10 cellular contexts compared by ENCODE assay signal in genomic region chr3:101567528-101568317, GRCh38. TPM values are rescaled to one million over a fixed set of nuclear protein-coding genes. Genes with fewer than 3 reads are reported as not detected.
DNase-seq lines count a peak whose midpoint lies in the region; ATAC-seq and TF ChIP-seq lines count a peak whose summit lies in the region.
"Had no signal": no experiment of that assay in that cellular context is flagged by ENCODE, and none has a peak within 500 bp of the region (broad histone marks: within the 10 kb centered on the region; RNA-seq: fewer than 3 reads in every experiment).

No MANE protein-coding gene starts in this region.

- intact Hi-C loops in naive thymus-derived CD4-positive, alpha-beta T cell (cut with micrococcal nuclease): loop anchor here in 1 of 2 donors (10.0 kb wide), 1 partner anchor 1233 kb away; the partner anchor contains the start of gene NIT2
- intact Hi-C loops in dorsolateral prefrontal cortex (cut with DNase I): no loop called here

- no peak overlapping the region for H3K27ac ChIP-seq in naive thymus-derived CD4-positive, alpha-beta T cell (ENCODE audit: low read depth, low read length)
- no peak overlapping the region for H3K27ac ChIP-seq in dorsolateral prefrontal cortex
- H3K27ac ChIP-seq: RWPE1, vagina had no signal

- peak overlapping the region; percentile 95 for H3K27ac Mint-ChIP-seq in activated T-cell treated with anti-CD3 and anti-CD28 coated beads, Interleukin-2, amount 50 U/mL, for 24 hours
- peak overlapping the region; percentile 2 to 77 (median 56) for H3K27ac Mint-ChIP-seq in naive thymus-derived CD4-positive, alpha-beta T cell
- H3K27ac Mint-ChIP-seq in stimulated activated effector memory CD8-positive, alpha-beta T cell treated with anti-CD3 and anti-CD28 coated beads, Interleukin-12 subunit alpha, Interleukin-12 subunit beta, amount 100 ng/mL, for 72 hours: peak overlapping the region; percentile 70

- H3K27me3 Mint-ChIP-seq in activated T-cell treated with anti-CD3 and anti-CD28 coated beads, Interleukin-2, amount 50 U/mL, for 24 hours: no peaks in the 10 kb centered on the region
- no peaks in the 10 kb centered on the region for H3K27me3 Mint-ChIP-seq in naive thymus-derived CD4-positive, alpha-beta T cell

- no peaks in the 10 kb centered on the region for H3K9me3 ChIP-seq in naive thymus-derived CD4-positive, alpha-beta T cell (ENCODE audit: control insufficient read depth in 2 of 3, low read length in 3 of 3)
- H3K9me3 ChIP-seq: vagina had no signal

- H3K36me3 ChIP-seq in naive thymus-derived CD4-positive, alpha-beta T cell (ENCODE audit: control insufficient read depth in 2 of 3, insufficient read depth in 3 of 3, low read length in 3 of 3): peaks cover 0 to 23% (median 7%) of the 10 kb centered on the region in 3 experiments
- H3K36me3 ChIP-seq: vagina had no signal

- H3K27me3 ChIP-seq in naive thymus-derived CD4-positive, alpha-beta T cell (ENCODE audit: control insufficient read depth in 2 of 2, insufficient read depth in 2 of 2, low read length in 2 of 2): no peaks in the 10 kb centered on the region
- H3K27me3 ChIP-seq in dorsolateral prefrontal cortex: no peaks in the 10 kb centered on the region
- H3K27me3 ChIP-seq: vagina had no signal

- H3K36me3 Mint-ChIP-seq in activated T-cell treated with anti-CD3 and anti-CD28 coated beads, Interleukin-2, amount 50 U/mL, for 24 hours (ENCODE audit: low read depth): peaks cover 60% of the 10 kb centered on the region
- H3K36me3 Mint-ChIP-seq in naive thymus-derived CD4-positive, alpha-beta T cell: peaks cover 14 to 33% (median 31%) of the 10 kb centered on the region in 5 donors
- peaks cover 58% of the 10 kb centered on the region for H3K36me3 Mint-ChIP-seq in stimulated activated effector memory CD8-positive, alpha-beta T cell treated with anti-CD3 and anti-CD28 coated beads, Interleukin-12 subunit alpha, Interleukin-12 subunit beta, amount 100 ng/mL, for 72 hours

- CTCF ChIA-PET in naive thymus-derived CD4-positive, alpha-beta T cell (lab: Charles Lee): no interaction called here

- no peak for TF ChIP-seq CTCF in dorsolateral prefrontal cortex (IDR thresholded peaks at IDR 0.05 in 54 of 56, conservative IDR thresholded peaks at IDR 0.05 in 2 of 56; ENCODE audit: low read depth in 1 of 56, partially characterized antibody in 56 of 56)

- ATAC-seq in naive thymus-derived CD4-positive, alpha-beta T cell: no peak
- ATAC-seq in stimulated activated effector memory CD8-positive, alpha-beta T cell treated with anti-CD3 and anti-CD28 coated beads, Interleukin-12 subunit alpha, Interleukin-12 subunit beta, amount 100 ng/mL, for 72 hours: peak; percentile 92

- POLR2A ChIA-PET in naive thymus-derived CD4-positive, alpha-beta T cell (lab: Charles Lee): interaction anchor here (0.6 to 0.9 kb wide), 3 partner anchors 22 to 421 kb away, joined by 3 to 4 read pairs (median 3); no protein-coding TSS in a partner anchor

- H3K4me3 Mint-ChIP-seq in activated T-cell treated with anti-CD3 and anti-CD28 coated beads, Interleukin-2, amount 50 U/mL, for 24 hours: peak overlapping the region; percentile 54
- H3K4me3 Mint-ChIP-seq in naive thymus-derived CD4-positive, alpha-beta T cell: peak overlapping the region in 1 of 10 donors; percentile 18
- peak overlapping the region; percentile 34 for H3K4me3 Mint-ChIP-seq in stimulated activated effector memory CD8-positive, alpha-beta T cell treated with anti-CD3 and anti-CD28 coated beads, Interleukin-12 subunit alpha, Interleukin-12 subunit beta, amount 100 ng/mL, for 72 hours

- peak; percentile 59 for DNase-seq in activated naive CD4-positive, alpha-beta T cell treated with Interleukin-2 at 50 U/mL for 16 hours
- DNase-seq in activated naive CD4-positive, alpha-beta T cell (lab: John Stamatoyannopoulos, UW): no peak
- DNase-seq in activated T-cell treated with anti-CD3 and anti-CD28 coated beads, Interleukin-2, amount 50 U/mL, for 24 hours: peak; percentile 53
- peak in 1 of 9 donors; percentile 34 for DNase-seq in naive thymus-derived CD4-positive, alpha-beta T cell
- peak in 1 of 2 donors; percentile 48 for DNase-seq in stimulated activated effector memory CD8-positive, alpha-beta T cell treated with anti-CD3 and anti-CD28 coated beads, Interleukin-12 subunit alpha, Interleukin-12 subunit beta, amount 100 ng/mL, for 72 hours (ENCODE audit: low spot score in 2 of 2)
- DNase-seq in dorsolateral prefrontal cortex: no peak
- no peak for DNase-seq in NCI-H2081 (lab: John Stamatoyannopoulos, UW)
- DNase-seq in DMS114 treated with DMSO at 0.1 percent for 48 hours (lab: John Stamatoyannopoulos, UW; ENCODE audit: unreplicated experiment): no peak

- peaks cover 5 to 28% of the 10 kb centered on the region in 2 donors for H3K4me1 ChIP-seq in naive thymus-derived CD4-positive, alpha-beta T cell (ENCODE audit: control insufficient read depth in 2 of 2, insufficient read depth in 2 of 2, low read length in 2 of 2)

- H3K4me3 ChIP-seq in naive thymus-derived CD4-positive, alpha-beta T cell (ENCODE audit: low read length): no peak overlapping the region
- no peak overlapping the region for H3K4me3 ChIP-seq in dorsolateral prefrontal cortex
- H3K4me3 ChIP-seq: vagina had no signal

- peaks cover 84% of the 10 kb centered on the region for H3K4me1 Mint-ChIP-seq in activated T-cell treated with anti-CD3 and anti-CD28 coated beads, Interleukin-2, amount 50 U/mL, for 24 hours (ENCODE audit: low read depth)
- peaks cover 33 to 81% (median 68%) of the 10 kb centered on the region in 7 donors for H3K4me1 Mint-ChIP-seq in naive thymus-derived CD4-positive, alpha-beta T cell
- H3K4me1 Mint-ChIP-seq in stimulated activated effector memory CD8-positive, alpha-beta T cell treated with anti-CD3 and anti-CD28 coated beads, Interleukin-12 subunit alpha, Interleukin-12 subunit beta, amount 100 ng/mL, for 72 hours: peaks cover 60% of the 10 kb centered on the region

- H3K9me3 Mint-ChIP-seq in activated T-cell treated with anti-CD3 and anti-CD28 coated beads, Interleukin-2, amount 50 U/mL, for 24 hours: no peaks in the 10 kb centered on the region
- H3K9me3 Mint-ChIP-seq in naive thymus-derived CD4-positive, alpha-beta T cell: no peaks in the 10 kb centered on the region
- H3K9me3 Mint-ChIP-seq in stimulated activated effector memory CD8-positive, alpha-beta T cell treated with anti-CD3 and anti-CD28 coated beads, Interleukin-12 subunit alpha, Interleukin-12 subunit beta, amount 100 ng/mL, for 72 hours: no peaks in the 10 kb centered on the region

RNA-seq across cellular contexts. Expression of gene TRMT10C, which starts 6.1 kb away (rescaled TPM):
- 10 to 100 TPM; 24.1 to 32.7 (median 27.1) TPM for total RNA-seq in naive thymus-derived CD4-positive, alpha-beta T cell
- polyA plus RNA-seq in naive thymus-derived CD4-positive, alpha-beta T cell: 10 to 100 TPM; 27.6 to 37.3 TPM
- total RNA-seq in dorsolateral prefrontal cortex: 10 to 100 TPM in 119 of 120 experiments, 1 to 10 TPM in 1; 8.7 to 26.3 (median 18.7) TPM

RNA-seq across cellular contexts. Expression of gene PCNP, which starts 6.3 kb away (rescaled TPM):
- 100 to 1,000 TPM; 129 to 172 (median 160) TPM for total RNA-seq in naive thymus-derived CD4-positive, alpha-beta T cell
- polyA plus RNA-seq in naive thymus-derived CD4-positive, alpha-beta T cell: 100 to 1,000 TPM in 1 of 2 donors, 10 to 100 TPM in 1; 78.2 to 138 TPM
- 100 to 1,000 TPM; 121 to 220 (median 176) TPM for total RNA-seq in dorsolateral prefrontal cortex

RNA-seq across cellular contexts. Expression of gene SENP7, which starts 54.7 kb away (rescaled TPM):
- total RNA-seq in naive thymus-derived CD4-positive, alpha-beta T cell: 10 to 100 TPM; 28.8 to 79.0 (median 49.5) TPM
- polyA plus RNA-seq in naive thymus-derived CD4-positive, alpha-beta T cell: 10 to 100 TPM; 14.0 TPM
- 10 to 100 TPM; 16.3 to 38.9 (median 28.5) TPM for total RNA-seq in dorsolateral prefrontal cortex

Comparison
In these comparisons a context has a peak if more than half of its experiments do, and no peak if none do; other contexts are left out.
1. DNase-seq: peak in activated naive CD4-positive, alpha-beta T cell treated with Interleukin-2 at 50 U/mL for 16 hours (single experiment) and activated T-cell treated with anti-CD3 and anti-CD28 coated beads, Interleukin-2, amount 50 U/mL, for 24 hours (single experiment); none in activated naive CD4-positive, alpha-beta T cell (0 of 4), dorsolateral prefrontal cortex (0 of 10), NCI-H2081 (0 of 2) and DMS114 treated with DMSO at 0.1 percent for 48 hours (single experiment).
2. Peak in every context shown above with its lines, with median percentiles within 50 percentile points of each other: H3K27ac Mint-ChIP-seq.